26 cellular contexts compared by ENCODE assay signal in genomic region chr5:134564396-134564795, GRCh38.
"Had no signal": no experiment of that assay in that cellular context is flagged by ENCODE, and none has a peak within 500 bp of the region (broad histone marks: within the 10 kb centered on the region; RNA-seq: fewer than 3 reads in every experiment).

No MANE protein-coding gene starts in this region.

- H3K27ac ChIP-seq: colonic mucosa, epithelial cell of prostate, gastrocnemius medialis, hepatocyte, psoas muscle, sigmoid colon, stomach, testis, tibial artery had no signal

- DNase-seq: colonic mucosa; effector CD8-positive, alpha-beta T cell; endodermal cell; foreskin fibroblast; gastrocnemius medialis; kidney; psoas muscle; sigmoid colon; stimulated activated CD4-positive, alpha-beta T cell treated with anti-CD3 and anti-CD28 coated beads, Interleukin-2, amount 100 ng/mL, for 24 hours; stimulated activated CD4-positive, alpha-beta T cell treated with anti-CD3 and anti-CD28 coated beads, Interleukin-4, amount 100 ng/mL, for 24 hours; stomach; substantia nigra; testis; tibial artery had no signal

- H3K9me3 ChIP-seq: colonic mucosa, gastrocnemius medialis, psoas muscle, sigmoid colon, stomach, testis, tibial artery had no signal

- FAIRE-seq: kidney had no signal

- H3K9me3 Mint-ChIP-seq: dendritic cell treated with granulocyte-macrophage colony-stimulating factor and Interleukin-4, amounts not matched to agents 40 ng/mL and 50 ng/mL, for 4 days; endodermal cell; memory B cell; natural killer cell treated with Interleukin-12 subunit alpha and Interleukin-12 subunit beta and Interleukin-15 and Interleukin-18, amount 100 ng/mL, for 72 hours; neural crest cell; stimulated activated memory B cell treated with anti-CD40 and anti-IgM and Interleukin-4, amounts not matched to agents 10 μg/mL and 1 μg/mL and 100 μg/mL, for 72 hours; type B pancreatic cell had no signal

- H3K4me1 Mint-ChIP-seq: endodermal cell had no signal

- H3K79me2 ChIP-seq: hepatocyte had no signal

- H3K27me3 ChIP-seq: colonic mucosa, gastrocnemius medialis, hepatocyte, sigmoid colon, stomach, testis, tibial artery had no signal

- ATAC-seq: esophagus mucosa; gastrocnemius medialis; left lobe of liver; natural killer cell treated with Interleukin-12 subunit alpha and Interleukin-12 subunit beta and Interleukin-15 and Interleukin-18, amount 100 ng/mL, for 72 hours; psoas muscle; right cardiac atrium; stimulated activated memory B cell treated with anti-CD40 and anti-IgM and Interleukin-4, amounts not matched to agents 10 μg/mL and 1 μg/mL and 100 μg/mL, for 72 hours had no signal

- H2AFZ ChIP-seq: hepatocyte had no signal

- H3K4me2 ChIP-seq: hepatocyte had no signal

- H3K36me3 Mint-ChIP-seq: natural killer cell treated with Interleukin-12 subunit alpha and Interleukin-12 subunit beta and Interleukin-15 and Interleukin-18, amount 100 ng/mL, for 72 hours; type B pancreatic cell had no signal

- H3K27ac Mint-ChIP-seq: dendritic cell treated with granulocyte-macrophage colony-stimulating factor and Interleukin-4, amounts not matched to agents 40 ng/mL and 50 ng/mL, for 4 days; memory B cell; natural killer cell treated with Interleukin-12 subunit alpha and Interleukin-12 subunit beta and Interleukin-15 and Interleukin-18, amount 100 ng/mL, for 72 hours; stimulated activated memory B cell treated with anti-CD40 and anti-IgM and Interleukin-4, amounts not matched to agents 10 μg/mL and 1 μg/mL and 100 μg/mL, for 72 hours; type B pancreatic cell had no signal

- H3K4me3 ChIP-seq: colonic mucosa, gastrocnemius medialis, hepatocyte, lung, psoas muscle, sigmoid colon, stomach, testis, tibial artery had no signal

- H3K27me3 Mint-ChIP-seq: dendritic cell treated with granulocyte-macrophage colony-stimulating factor and Interleukin-4, amounts not matched to agents 40 ng/mL and 50 ng/mL, for 4 days; memory B cell; natural killer cell treated with Interleukin-12 subunit alpha and Interleukin-12 subunit beta and Interleukin-15 and Interleukin-18, amount 100 ng/mL, for 72 hours; stimulated activated memory B cell treated with anti-CD40 and anti-IgM and Interleukin-4, amounts not matched to agents 10 μg/mL and 1 μg/mL and 100 μg/mL, for 72 hours; type B pancreatic cell had no signal

- H3K4me3 Mint-ChIP-seq: dendritic cell treated with granulocyte-macrophage colony-stimulating factor and Interleukin-4, amounts not matched to agents 40 ng/mL and 50 ng/mL, for 4 days; endodermal cell; memory B cell; natural killer cell treated with Interleukin-12 subunit alpha and Interleukin-12 subunit beta and Interleukin-15 and Interleukin-18, amount 100 ng/mL, for 72 hours; neural crest cell; stimulated activated memory B cell treated with anti-CD40 and anti-IgM and Interleukin-4, amounts not matched to agents 10 μg/mL and 1 μg/mL and 100 μg/mL, for 72 hours; type B pancreatic cell had no signal
